Comparison of ENCODE assay signal across 15 cellular contexts in genomic region chr11:72169754-72170153, GRCh38. TPM values are rescaled to one million over a fixed set of nuclear protein-coding genes. Genes with fewer than 3 reads are reported as not detected.
DNase-seq lines count a peak whose midpoint lies in the region; TF ChIP-seq lines count a peak whose summit lies in the region.
"Not testable (repeated sequence)": the region's sequence is repeated elsewhere in the genome, so short reads cannot be mapped to it uniquely, and the experiment has no call there.
"Had no signal": no experiment of that assay in that cellular context is flagged by ENCODE, and none has a peak within 500 bp of the region (broad histone marks: within the 10 kb centered on the region; RNA-seq: fewer than 3 reads in every experiment).

No MANE protein-coding gene starts in this region.

- H3K27ac Mint-ChIP-seq in T-helper 2 cell treated with Interferon-gamma antibody and Interleukin-4, amounts not matched to agents 5 μg/mL and 100 μg/mL, for 36 hours, result peak overlapping the region; percentile 8

- H3K9me2 ChIP-seq in Loucy (replicated peaks; ENCODE audit: low read depth, low read length), result not testable (repeated sequence)

- H3K4me2 ChIP-seq in Loucy (ENCODE audit: low read depth, low read length, poor library complexity, severe bottlenecking), result not testable (repeated sequence)

- not testable (repeated sequence) for H3K9ac ChIP-seq in Loucy (ENCODE audit: low read depth, low read length, poor library complexity, severe bottlenecking); colonic mucosa (ENCODE audit: low read depth in 2 of 2, low read length in 2 of 2)

- H3K27ac ChIP-seq in colonic mucosa, result peak overlapping the region; percentile 72

- H3K9me3 ChIP-seq in Loucy (ENCODE audit: insufficient read depth, low read depth, low read length); colonic mucosa: not testable (repeated sequence)

- H3K36me3 Mint-ChIP-seq in T-helper 2 cell treated with Interferon-gamma antibody and Interleukin-4, amounts not matched to agents 5 μg/mL and 100 μg/mL, for 36 hours (ENCODE audit: low read depth), result not testable (repeated sequence)

- not testable (repeated sequence) for H3K9me3 Mint-ChIP-seq in T-helper 2 cell treated with Interferon-gamma antibody and Interleukin-4, amounts not matched to agents 5 μg/mL and 100 μg/mL, for 36 hours

- H3K27me3 Mint-ChIP-seq in T-helper 2 cell treated with Interferon-gamma antibody and Interleukin-4, amounts not matched to agents 5 μg/mL and 100 μg/mL, for 36 hours (ENCODE audit: low read depth), result not testable (repeated sequence)

- not testable (repeated sequence) for H3F3A ChIP-seq in Loucy (ENCODE audit: low read depth)

- not testable (repeated sequence) for DNase-seq in T-helper 2 cell treated with Interferon-gamma antibody and Interleukin-4, amounts not matched to agents 5 μg/mL and 100 μg/mL, for 36 hours (ENCODE audit: low spot score)
- DNase-seq in colonic mucosa (peak; percentile 25), head of caudate nucleus (peak in 38 of 42 donors; percentile 16 to 76 (median 47)), midbrain (lab: John Stamatoyannopoulos, UW) (peak; percentile 36), pons (ENCODE audit: low spot score) (peak; percentile 75), superior temporal gyrus (ENCODE audit: extremely low spot score) (peak; percentile 47)

- TF ChIP-seq CTCF in Loucy (conservative IDR thresholded peaks at IDR 0.05; ENCODE audit: low read length); colonic mucosa (IDR thresholded peaks at IDR 0.05): not testable (repeated sequence)

- not testable (repeated sequence) for H4K20me1 ChIP-seq in Loucy (ENCODE audit: insufficient read depth, low read length, poor library complexity, severe bottlenecking)

- intact Hi-C loops in colonic mucosa (cut with DNase I); head of caudate nucleus (cut with DNase I): not testable (repeated sequence)

- not testable (repeated sequence) for H3K4me3 ChIP-seq in Loucy (ENCODE audit: low read length, poor library complexity, severe bottlenecking); colonic mucosa

- not testable (repeated sequence) for H3K27me3 ChIP-seq in Loucy (ENCODE audit: insufficient read depth, low read length, poor library complexity, severe bottlenecking); colonic mucosa

- not testable (repeated sequence) for H3K4me1 Mint-ChIP-seq in T-helper 2 cell treated with Interferon-gamma antibody and Interleukin-4, amounts not matched to agents 5 μg/mL and 100 μg/mL, for 36 hours (ENCODE audit: low read depth)

- H3K4me3 Mint-ChIP-seq in T-helper 2 cell treated with Interferon-gamma antibody and Interleukin-4, amounts not matched to agents 5 μg/mL and 100 μg/mL, for 36 hours, result not testable (repeated sequence)

- not testable (repeated sequence) for H3K79me2 ChIP-seq in Loucy (ENCODE audit: insufficient read depth, low read length)

- H3K4me1 ChIP-seq in Loucy (ENCODE audit: insufficient read depth, low read length, poor library complexity, severe bottlenecking); colonic mucosa: not testable (repeated sequence)

- not testable (repeated sequence) for H3K36me3 ChIP-seq in Loucy (ENCODE audit: insufficient read depth, low read length); colonic mucosa

- H2AFZ ChIP-seq in Loucy (ENCODE audit: low read length), result peak overlapping the region; percentile 80

RNA-seq across cellular contexts. Expression of gene FOLR1, which starts 22.2 kb away (rescaled TPM):
- under 1 TPM in 1 of 2 donors, not detected in 1; 0.59 TPM for total RNA-seq in colonic mucosa
- total RNA-seq: A172; B cell; CD4-positive, alpha-beta T cell; GM12878; HT1080 had no signal

RNA-seq across cellular contexts. Expression of gene FOLR3, which starts 34.2 kb away (rescaled TPM):
- not detected for total RNA-seq in colonic mucosa
- total RNA-seq: A172, B cell, G401, GM12878, H4 had no signal

RNA-seq across cellular contexts. Expression of gene FOLR2, which starts 46.8 kb away (rescaled TPM):
- total RNA-seq in colonic mucosa, result 10 to 100 TPM in 1 of 2 donors, 1 to 10 TPM in 1; 4.5 to 15.4 TPM
- total RNA-seq: A172; CD4-positive, alpha-beta T cell; G401; H4; HFFc6; HT1080 had no signal

RNA-seq across cellular contexts. Expression of gene INPPL1, which starts 54.8 kb away (rescaled TPM):
- total RNA-seq in colonic mucosa, result 100 to 1,000 TPM; 120 to 166 TPM

RNA-seq across cellular contexts. Expression of gene ANAPC15, which starts 57.3 kb away (rescaled TPM):
- 10 to 100 TPM; 45.1 to 70.1 TPM for total RNA-seq in colonic mucosa
